1 cellular context compared by ENCODE assay signal in genomic region chr16:46920402-46921068, GRCh38.
A peak's percentile ranks its signal among the peaks of the same experiment; 100 is the strongest.
TF ChIP-seq lines count a peak whose summit lies in the region.

No MANE protein-coding gene starts in this region.

TF ChIP-seq in HepG2, 621 proteins besides CTCF, POLR2A, EP300 and RAD21 (continues in another document):
- TF ChIP-seq TAF1 (CRISPR knock-in tag; IDR thresholded peaks at IDR 0.05) (no peak), IKZF4 (CRISPR knock-in tag; IDR thresholded peaks at IDR 0.05; ENCODE audit: borderline replicate concordance, low read depth, not compliant biosample characterization) (no peak), HMGA1 (CRISPR knock-in tag; conservative IDR thresholded peaks at IDR 0.05) (no peak), ATRX (CRISPR knock-in tag; IDR thresholded peaks at IDR 0.05; ENCODE audit: borderline replicate concordance) (no peak), SALL1 (CRISPR knock-in tag; IDR thresholded peaks at IDR 0.05) (no peak), KLF15 (CRISPR knock-in tag; IDR thresholded peaks at IDR 0.05; ENCODE audit: borderline replicate concordance) (no peak), HNF1A (IDR thresholded peaks at IDR 0.05; ENCODE audit: low read depth) (no peak), HNF1A (CRISPR knock-in tag; IDR thresholded peaks at IDR 0.05; ENCODE audit: borderline replicate concordance) (no peak), HNRNPL (IDR thresholded peaks at IDR 0.05; ENCODE audit: low read depth, low read length) (peak; percentile 66; the same call in 1 of the 2 replicates), ZFP36L1 (CRISPR knock-in tag; IDR thresholded peaks at IDR 0.05) (no peak), HINFP (CRISPR knock-in tag; IDR thresholded peaks at IDR 0.05; ENCODE audit: low read depth) (0 out of 2 replicates have a peak, but pooled peaks have one; percentile 11), MED1 (CRISPR knock-in tag; IDR thresholded peaks at IDR 0.05) (0 out of 2 replicates have a peak, but pooled peaks have one; percentile 21), ZNF605 (CRISPR knock-in tag; IDR thresholded peaks at IDR 0.05) (no peak), EHMT2 (IDR thresholded peaks at IDR 0.05; ENCODE audit: borderline replicate concordance, low read depth, low read length) (no peak), ZBTB34 (CRISPR knock-in tag; IDR thresholded peaks at IDR 0.05) (no peak), KIAA2018 (CRISPR knock-in tag; IDR thresholded peaks at IDR 0.05; ENCODE audit: borderline replicate concordance) (no peak), BRD4 (CRISPR knock-in tag; IDR thresholded peaks at IDR 0.05) (no peak), SNAPC5 (CRISPR knock-in tag; IDR thresholded peaks at IDR 0.05; ENCODE audit: borderline replicate concordance) (no peak), NCOA5 (CRISPR knock-in tag; IDR thresholded peaks at IDR 0.05) (no peak), ZBTB21 (CRISPR knock-in tag; IDR thresholded peaks at IDR 0.05) (no peak), XBP1 (CRISPR knock-in tag; IDR thresholded peaks at IDR 0.05) (no peak), ZNF281 (CRISPR knock-in tag; IDR thresholded peaks at IDR 0.05; ENCODE audit: borderline replicate concordance) (no peak), ZC3H13 (CRISPR knock-in tag; IDR thresholded peaks at IDR 0.05) (no peak), ZSCAN21 (CRISPR knock-in tag; IDR thresholded peaks at IDR 0.05; ENCODE audit: borderline replicate concordance) (0 out of 2 replicates have a peak, but pooled peaks have one; percentile 14), RXRA (CRISPR knock-in tag; IDR thresholded peaks at IDR 0.05) (peak; percentile 29; the same call in 1 of the 2 replicates), ZNF740 (CRISPR knock-in tag; IDR thresholded peaks at IDR 0.05) (no peak), ZNF275 (CRISPR knock-in tag; IDR thresholded peaks at IDR 0.05; ENCODE audit: borderline replicate concordance) (no peak), RFX3 (CRISPR knock-in tag; IDR thresholded peaks at IDR 0.05) (no peak), MAX (IDR thresholded peaks at IDR 0.05) (peak; percentile 22; the same call in 1 of the 2 replicates), ZNF367 (CRISPR knock-in tag; IDR thresholded peaks at IDR 0.05; ENCODE audit: borderline replicate concordance) (no peak), SIN3A (IDR thresholded peaks at IDR 0.05; ENCODE audit: borderline replicate concordance, low read depth, low read length) (no peak), SMAD9 (CRISPR knock-in tag; IDR thresholded peaks at IDR 0.05) (no peak), BCL6 (CRISPR knock-in tag; IDR thresholded peaks at IDR 0.05) (no peak), POLR2G (IDR thresholded peaks at IDR 0.05; ENCODE audit: low read depth, low read length) (no peak), SOX5 (CRISPR knock-in tag; IDR thresholded peaks at IDR 0.05; ENCODE audit: borderline replicate concordance) (no peak), NR2F1 (CRISPR knock-in tag; IDR thresholded peaks at IDR 0.05) (no peak), ZNF446 (CRISPR knock-in tag; IDR thresholded peaks at IDR 0.05) (no peak)
